18 cellular contexts compared by ENCODE assay signal in genomic region chr5:131746423-131746822, GRCh38. TPM values are rescaled to one million over a fixed set of nuclear protein-coding genes. Genes with fewer than 3 reads are reported as not detected.
DNase-seq lines count a peak whose midpoint lies in the region; ATAC-seq and TF ChIP-seq lines count a peak whose summit lies in the region.
"Had no signal": no experiment of that assay in that cellular context is flagged by ENCODE, and none has a peak within 500 bp of the region (broad histone marks: within the 10 kb centered on the region; RNA-seq: fewer than 3 reads in every experiment).

No MANE protein-coding gene starts in this region.

- H3K4me3 ChIP-seq in smooth muscle cell (no peak overlapping the region), ovary (no peak overlapping the region)

- TF ChIP-seq CTCF in smooth muscle cell (IDR thresholded peaks at IDR 0.05; ENCODE audit: borderline replicate concordance, insufficient read depth, poor library complexity, severe bottlenecking) (no peak), ovary (IDR thresholded peaks at IDR 0.05) (no peak)

- no peak for DNase-seq in activated CD4-positive, alpha-beta T cell treated with anti-CD3 and anti-CD28 coated beads for 36 hours
- no peak for DNase-seq in activated CD4-positive, alpha-beta T cell treated with anti-CD3 and anti-CD28 coated beads, Interleukin-2, amount 50 U/mL, for 1 hour
- no peak for DNase-seq in activated naive CD4-positive, alpha-beta T cell treated with anti-CD3 and anti-CD28 coated beads, Interleukin-2, amount 10 ng/mL, durations not matched to agents 7 days and 5 days
- DNase-seq in activated naive CD4-positive, alpha-beta T cell treated with Interleukin-2 at 50 U/mL for 16 hours = no peak
- DNase-seq in T-helper 17 cell (no peak), smooth muscle cell (lab: John Stamatoyannopoulos, UW; ENCODE audit: unreplicated experiment) (no peak), ovary (no peak), A172 (ENCODE audit: low spot score) (no peak)
- DNase-seq: 8988T, Caco-2, DMS153, NCI-H1417, NCI-H187, NCI-H2107, NCI-H510A, NCI-H748 treated with DMSO at 0.1 percent for 48 hours had no signal

- no peaks in the 10 kb centered on the region for H3K9me3 ChIP-seq in T-helper 17 cell (ENCODE audit: control insufficient read depth, low read length, poor library complexity, severe bottlenecking)
- no peaks in the 10 kb centered on the region for H3K9me3 ChIP-seq in smooth muscle cell (replicated peaks; ENCODE audit: low read depth)
- H3K9me3 ChIP-seq in ovary = no peaks in the 10 kb centered on the region
- H3K9me3 ChIP-seq: Caco-2 had no signal

- H3K79me2 ChIP-seq in smooth muscle cell (ENCODE audit: low read depth) = peaks cover 61% of the 10 kb centered on the region

- no peak for ATAC-seq in activated CD4-positive, alpha-beta T cell treated with anti-CD3 and anti-CD28 coated beads for 36 hours
- ATAC-seq in T-helper 17 cell = no peak
- ATAC-seq: HepG2 had no signal

- peaks cover 27% of the 10 kb centered on the region for H3K36me3 Mint-ChIP-seq in activated CD4-positive, alpha-beta T cell treated with anti-CD3 and anti-CD28 coated beads for 36 hours (ENCODE audit: low read depth)
- peaks cover 48% of the 10 kb centered on the region for H3K36me3 Mint-ChIP-seq in activated naive CD4-positive, alpha-beta T cell treated with anti-CD3 and anti-CD28 coated beads, Interleukin-2, amount 10 ng/mL, durations not matched to agents 7 days and 5 days
- peaks cover 13% of the 10 kb centered on the region for H3K36me3 Mint-ChIP-seq in T-helper 17 cell (ENCODE audit: low read depth)

- intact Hi-C loops in activated CD4-positive, alpha-beta T cell treated with anti-CD3 and anti-CD28 coated beads for 36 hours (cut with DNase I, micrococcal nuclease) = loop anchor here in 1 of 2 experiments (2.0 kb wide), 1 partner anchor 112 kb away; the partner anchor contains the start of gene RAPGEF6
- intact Hi-C loops in ovary (cut with DNase I) = no loop called here

- 96% methylated on average over 4 of the region's 4 CpGs for WGBS in smooth muscle cell (ENCODE audit: low lambda C conversion rate)
- 96 to 98% (median 97%) methylated on average over 4 of the region's 4 CpGs for WGBS in ovary, 3 donors

- no peaks in the 10 kb centered on the region for H3F3A ChIP-seq in smooth muscle cell (ENCODE audit: low read depth)

- no peak overlapping the region for H2AFZ ChIP-seq in smooth muscle cell (ENCODE audit: low read depth)

- no peak for TF ChIP-seq EP300 in ovary (IDR thresholded peaks at IDR 0.05)

- CTCF ChIA-PET in activated CD4-positive, alpha-beta T cell treated with anti-CD3 and anti-CD28 coated beads for 36 hours (lab: Charles Lee) = interaction anchor here (0.8 kb wide), 1 partner anchor 319 kb away, joined by 3 read pairs; no protein-coding TSS in a partner anchor
- CTCF ChIA-PET in activated naive CD4-positive, alpha-beta T cell treated with anti-CD3 and anti-CD28 coated beads, Interleukin-2, amount 10 ng/mL, durations not matched to agents 7 days and 5 days (lab: Charles Lee) = no interaction called here

- peaks cover 46% of the 10 kb centered on the region for H3K4me1 Mint-ChIP-seq in activated CD4-positive, alpha-beta T cell treated with anti-CD3 and anti-CD28 coated beads for 36 hours
- peaks cover 44% of the 10 kb centered on the region for H3K4me1 Mint-ChIP-seq in activated naive CD4-positive, alpha-beta T cell treated with anti-CD3 and anti-CD28 coated beads, Interleukin-2, amount 10 ng/mL, durations not matched to agents 7 days and 5 days
- peaks cover 39% of the 10 kb centered on the region for H3K4me1 Mint-ChIP-seq in T-helper 17 cell

- POLR2A ChIA-PET in activated CD4-positive, alpha-beta T cell treated with anti-CD3 and anti-CD28 coated beads for 36 hours (lab: Charles Lee) = no interaction called here

- no peak overlapping the region for H3K4me2 ChIP-seq in smooth muscle cell

- no peak overlapping the region for H3K9ac ChIP-seq in smooth muscle cell (ENCODE audit: low read depth)

- no peaks in the 10 kb centered on the region for H3K27me3 Mint-ChIP-seq in activated CD4-positive, alpha-beta T cell treated with anti-CD3 and anti-CD28 coated beads for 36 hours
- no peaks in the 10 kb centered on the region for H3K27me3 Mint-ChIP-seq in activated naive CD4-positive, alpha-beta T cell treated with anti-CD3 and anti-CD28 coated beads, Interleukin-2, amount 10 ng/mL, durations not matched to agents 7 days and 5 days
- H3K27me3 Mint-ChIP-seq in T-helper 17 cell = no peaks in the 10 kb centered on the region
- H3K27me3 Mint-ChIP-seq: B cell had no signal

- H3K36me3 ChIP-seq in smooth muscle cell (ENCODE audit: low read depth) (peaks cover 5% of the 10 kb centered on the region), ovary (no peaks in the 10 kb centered on the region)

- H4K20me1 ChIP-seq in smooth muscle cell (ENCODE audit: low read depth) = peaks cover 47% of the 10 kb centered on the region

- H3K27me3 ChIP-seq in smooth muscle cell (ENCODE audit: low read depth) = no peaks in the 10 kb centered on the region
- H3K27me3 ChIP-seq in ovary = no peaks in the 10 kb centered on the region

- no peaks in the 10 kb centered on the region for H3K9me3 Mint-ChIP-seq in activated CD4-positive, alpha-beta T cell treated with anti-CD3 and anti-CD28 coated beads for 36 hours (ENCODE audit: low read depth)
- H3K9me3 Mint-ChIP-seq in activated naive CD4-positive, alpha-beta T cell treated with anti-CD3 and anti-CD28 coated beads, Interleukin-2, amount 10 ng/mL, durations not matched to agents 7 days and 5 days = no peaks in the 10 kb centered on the region

- no peak overlapping the region for H3K4me3 Mint-ChIP-seq in activated CD4-positive, alpha-beta T cell treated with anti-CD3 and anti-CD28 coated beads for 36 hours
- no peak overlapping the region for H3K4me3 Mint-ChIP-seq in activated naive CD4-positive, alpha-beta T cell treated with anti-CD3 and anti-CD28 coated beads, Interleukin-2, amount 10 ng/mL, durations not matched to agents 7 days and 5 days
- H3K4me3 Mint-ChIP-seq in T-helper 17 cell = no peak overlapping the region
- H3K4me3 Mint-ChIP-seq: B cell had no signal

- no peak for TF ChIP-seq POLR2A in ovary (IDR thresholded peaks at IDR 0.05)

- H3K4me1 ChIP-seq in smooth muscle cell (ENCODE audit: low read depth) (no peaks in the 10 kb centered on the region), ovary (ENCODE audit: insufficient read depth) (peaks cover 4% of the 10 kb centered on the region)
- H3K4me1 ChIP-seq: Caco-2 had no signal

- peak overlapping the region; percentile 83 for H3K27ac ChIP-seq in smooth muscle cell (ENCODE audit: low read depth)
- no peak overlapping the region for H3K27ac ChIP-seq in ovary

- H3K27ac Mint-ChIP-seq in activated CD4-positive, alpha-beta T cell treated with anti-CD3 and anti-CD28 coated beads for 36 hours = peak overlapping the region; percentile 93
- H3K27ac Mint-ChIP-seq in activated naive CD4-positive, alpha-beta T cell treated with anti-CD3 and anti-CD28 coated beads, Interleukin-2, amount 10 ng/mL, durations not matched to agents 7 days and 5 days = peak overlapping the region; percentile 97
- H3K27ac Mint-ChIP-seq in T-helper 17 cell = peak overlapping the region; percentile 79
- H3K27ac Mint-ChIP-seq: B cell had no signal

RNA-seq across cellular contexts. Expression of gene FNIP1, which starts 50.4 kb away (rescaled TPM):
- 10 to 100 TPM; 14.2 to 16.3 TPM for total RNA-seq in activated CD4-positive, alpha-beta T cell treated with anti-CD3 and anti-CD28 coated beads for 36 hours
- total RNA-seq in T-helper 17 cell = 10 to 100 TPM; 27.5 to 28.8 TPM
- total RNA-seq in smooth muscle cell = 35.8 and 47.4 TPM in 2 replicates
- 8.8 and 11.4 TPM in 2 replicates for polyA plus RNA-seq in smooth muscle cell
- 10 to 100 TPM; 37.2 to 52.7 (median 42.4) TPM for total RNA-seq in ovary
- polyA plus RNA-seq in ovary = 10 to 100 TPM in 1 of 2 donors, 1 to 10 TPM in 1; 7.2 to 11.8 TPM
- 50.5 and 59.4 TPM in 2 replicates for total RNA-seq in A172 (2014; rRNA removed; shearing (Covaris generic))
